Comparison of ENCODE assay signal across 1 cellular context in genomic region chr19:49431330-49431749, GRCh38.
TF ChIP-seq lines count a peak whose summit lies in the region.

No MANE protein-coding gene starts in this region.

TF ChIP-seq in K562, 482 proteins besides CTCF, POLR2A, EP300 and RAD21 (continued from another document and continues in another):
- TF ChIP-seq MGA (IDR thresholded peaks at IDR 0.05) (no peak), KLF16 (IDR thresholded peaks at IDR 0.05) (no peak), GTF2E2 (tag; IDR thresholded peaks at IDR 0.05) (no peak), THRB (CRISPR knock-in tag; conservative IDR thresholded peaks at IDR 0.05) (0 out of 2 replicates have a peak, but pooled peaks have one; percentile 13), PATZ1 (CRISPR knock-in tag; IDR thresholded peaks at IDR 0.05; ENCODE audit: borderline replicate concordance) (no peak), ETS2 (tag; IDR thresholded peaks at IDR 0.05; ENCODE audit: borderline replicate concordance, poor library complexity, severe bottlenecking) (no peak), ZNF280A (IDR thresholded peaks at IDR 0.05; ENCODE audit: low read depth, partially characterized antibody) (no peak), NRF1 (conservative IDR thresholded peaks at IDR 0.05 in 1 of 2, IDR thresholded peaks at IDR 0.05 in 1 of 2) (0 out of 4 replicates have a peak, but pooled peaks of 1 of the 2 experiments have one; percentile 35), FOXA3 (CRISPR knock-in tag; conservative IDR thresholded peaks at IDR 0.05 in 1 of 2, IDR thresholded peaks at IDR 0.05 in 1 of 2) (no peak), SUPT5H (IDR thresholded peaks at IDR 0.05) (peak; percentile 82), XRCC4 (IDR thresholded peaks at IDR 0.05; ENCODE audit: extremely low read depth, insufficient read depth, insufficient read length) (no peak), PTTG1 (tag; IDR thresholded peaks at IDR 0.05; ENCODE audit: low read depth) (no peak), ZBTB26 (CRISPR knock-in tag; IDR thresholded peaks at IDR 0.05) (no peak), ZNF586 (CRISPR knock-in tag; conservative IDR thresholded peaks at IDR 0.05) (no peak), ATF3 (IDR thresholded peaks at IDR 0.05) (no peak), ATF3 (CRISPR knock-in tag; conservative IDR thresholded peaks at IDR 0.05) (no peak), ILK (tag; IDR thresholded peaks at IDR 0.05; ENCODE audit: borderline replicate concordance, low read depth) (no peak), MCM5 (IDR thresholded peaks at IDR 0.05; ENCODE audit: low read depth) (no peak), MYNN (IDR thresholded peaks at IDR 0.05) (no peak), MYNN (CRISPR knock-in tag; IDR thresholded peaks at IDR 0.05) (no peak), YBX1 (IDR thresholded peaks at IDR 0.05) (no peak), PRPF4 (IDR thresholded peaks at IDR 0.05; ENCODE audit: insufficient read depth, low read depth, low read length, poor library complexity, severe bottlenecking) (no peak), GATAD2A (IDR thresholded peaks at IDR 0.05) (no peak), PCBP1 (IDR thresholded peaks at IDR 0.05; ENCODE audit: low read depth, low read length, poor library complexity, severe bottlenecking) (peak; percentile 28), CREM (IDR thresholded peaks at IDR 0.05; ENCODE audit: low read depth) (no peak), E2F5 (CRISPR knock-in tag; IDR thresholded peaks at IDR 0.05) (no peak), KDM5B (IDR thresholded peaks at IDR 0.05; ENCODE audit: insufficient replicate concordance, low read depth, low read length) (peak; percentile 1), KAT2B (IDR thresholded peaks at IDR 0.05; ENCODE audit: low read depth, low read length) (no peak), BMI1 (IDR thresholded peaks at IDR 0.05; ENCODE audit: low read length) (no peak), ZNF239 (CRISPR knock-in tag; IDR thresholded peaks at IDR 0.05) (no peak), TBP (optimal IDR thresholded peaks at IDR 0.05; ENCODE audit: low read depth, low read length) (peak; percentile 64), ZNF707 (CRISPR knock-in tag; conservative IDR thresholded peaks at IDR 0.05) (no peak), LARP7 (IDR thresholded peaks at IDR 0.05) (peak; percentile 67; the same call in 1 of the 2 replicates), EP400 (IDR thresholded peaks at IDR 0.05) (peak; percentile 65; the same call in 1 of the 2 replicates), POU5F1 (IDR thresholded peaks at IDR 0.05; ENCODE audit: borderline replicate concordance, low read depth, low read length, partially characterized antibody) (no peak), HIVEP1 (CRISPR knock-in tag; IDR thresholded peaks at IDR 0.05) (no peak), ZNF398 (CRISPR knock-in tag; IDR thresholded peaks at IDR 0.05) (no peak), TRIM28 (IDR thresholded peaks at IDR 0.05) (no peak), NFRKB (IDR thresholded peaks at IDR 0.05; ENCODE audit: low read depth) (0 out of 2 replicates have a peak, but pooled peaks have one; percentile 7), RB1 (IDR thresholded peaks at IDR 0.05; ENCODE audit: low read depth) (peak; percentile 34; the same call in 1 of the 2 replicates), POLR2AphosphoS5 (IDR thresholded peaks at IDR 0.05; ENCODE audit: control insufficient read depth, insufficient read depth, low read depth, low read length) (0 out of 2 replicates have a peak, but pooled peaks have one; percentile 31), TAF1 (IDR thresholded peaks at IDR 0.05; ENCODE audit: control insufficient read depth, extremely low read depth, insufficient read depth, low read length, severe bottlenecking) (peak; percentile 41)
